9 cellular contexts compared by ENCODE assay signal in the genomic region with DNA sequence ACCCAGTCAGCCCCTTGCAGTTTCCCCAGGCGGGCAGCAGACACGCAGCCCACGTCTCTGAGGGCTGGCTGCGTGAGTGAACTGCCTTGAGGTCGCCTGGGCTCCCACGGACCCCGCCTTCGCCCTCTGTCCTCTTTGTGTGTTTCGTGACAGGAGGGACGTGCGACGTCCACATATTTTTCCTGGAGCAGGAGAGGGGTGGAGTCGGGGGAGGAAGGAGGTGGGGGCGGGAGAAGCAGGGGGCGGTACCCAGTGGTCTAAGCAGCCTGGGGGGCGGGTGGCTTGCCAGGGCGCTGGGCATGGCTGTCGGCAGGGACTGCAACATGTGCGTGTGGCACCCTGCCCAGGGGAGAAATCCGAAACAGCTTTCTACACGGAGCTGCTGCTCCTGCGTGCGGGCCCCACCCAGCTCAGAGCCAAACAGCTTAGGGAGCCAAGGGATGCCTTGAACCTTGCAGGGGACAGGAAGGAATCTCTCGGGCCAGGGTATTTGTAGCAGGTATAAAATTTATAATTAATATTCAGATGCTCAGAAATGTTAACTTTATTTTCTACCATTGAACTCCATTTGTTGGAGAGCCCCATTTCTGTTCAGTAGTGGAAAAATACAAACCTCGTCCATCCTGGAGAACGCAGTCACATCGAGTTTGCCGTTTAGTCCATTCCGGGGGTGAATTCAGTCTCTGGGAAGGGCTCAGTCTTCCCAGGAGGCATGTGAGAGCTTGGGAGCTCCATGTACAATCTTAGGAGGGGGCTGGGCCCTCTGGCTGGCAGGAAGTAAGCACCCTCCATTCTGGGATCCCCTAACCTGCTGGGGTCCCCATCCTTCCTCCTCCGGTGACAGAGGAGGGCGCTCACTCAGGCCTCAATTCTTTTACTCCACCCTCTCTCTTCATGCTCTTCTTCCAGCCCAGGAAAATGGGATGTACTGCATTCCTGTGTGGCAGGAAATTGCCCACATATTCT.
DNase-seq lines count a peak whose midpoint lies in the region; ATAC-seq, FAIRE-seq and TF ChIP-seq lines count a peak whose summit lies in the region.
"Had no signal": no experiment of that assay in that cellular context is flagged by ENCODE, and none has a peak within 500 bp of the region (broad histone marks: within the 10 kb centered on the region; RNA-seq: fewer than 3 reads in every experiment).

No MANE protein-coding gene starts in this region.

- H3K27ac Mint-ChIP-seq in natural killer cell treated with Interleukin-12 subunit alpha and Interleukin-12 subunit beta and Interleukin-15 and Interleukin-18, amount 100 ng/mL, for 72 hours, result no peak overlapping the region

- H4K20me1 ChIP-seq in BLaER1 treated with 17β-estradiol and CSF1 and Interleukin-3, amounts not matched to agents 10 nM and 100 nM, result no peaks in the 10 kb centered on the region

- H3K9me3 ChIP-seq in BLaER1 treated with 17β-estradiol and CSF1 and Interleukin-3, amounts not matched to agents 10 nM and 100 nM (replicated peaks in 1 of 11), result peaks cover 0 to 31% (median 13%) of the 10 kb centered on the region in 11 experiments; a peak in 9 of 22 replicates
- H3K9me3 ChIP-seq: neutrophil had no signal

- peaks cover 49 to 64% (median 59%) of the 10 kb centered on the region in 10 experiments for H3K4me1 ChIP-seq in BLaER1 treated with 17β-estradiol and CSF1 and Interleukin-3, amounts not matched to agents 10 nM and 100 nM

- H3K36me3 ChIP-seq in BLaER1 treated with 17β-estradiol and CSF1 and Interleukin-3, amounts not matched to agents 10 nM and 100 nM, result 0 out of 22 replicates have a peak, but pooled peaks cover 0 to 8% (median 0%) of the 10 kb centered on the region in 11 experiments
- H3K36me3 ChIP-seq: neutrophil had no signal

- peak overlapping the region; percentile 45 to 90 (median 87); a peak in 21 of 22 replicates for H3K27ac ChIP-seq in BLaER1 treated with 17β-estradiol and CSF1 and Interleukin-3, amounts not matched to agents 10 nM and 100 nM
- peak overlapping the region; percentile 35; the same call in 1 of the 2 replicates for H3K27ac ChIP-seq in VCaP
- H3K27ac ChIP-seq: neutrophil had no signal

- ATAC-seq in natural killer cell treated with Interleukin-12 subunit alpha and Interleukin-12 subunit beta and Interleukin-15 and Interleukin-18, amount 100 ng/mL, for 72 hours, result no peak
- no peak for ATAC-seq in HG03045 (IDR thresholded peaks at IDR 0.05; ENCODE audit: unreplicated experiment)

- H3K4me2 ChIP-seq in BLaER1 treated with 17β-estradiol and CSF1 and Interleukin-3, amounts not matched to agents 10 nM and 100 nM, result peak overlapping the region; percentile 83 to 97 (median 95)

- H3K4me3 ChIP-seq in BLaER1 treated with 17β-estradiol and CSF1 and Interleukin-3, amounts not matched to agents 10 nM and 100 nM, result peak overlapping the region; percentile 26 to 64 (median 49)

- H3K36me3 Mint-ChIP-seq in natural killer cell treated with Interleukin-12 subunit alpha and Interleukin-12 subunit beta and Interleukin-15 and Interleukin-18, amount 100 ng/mL, for 72 hours, result no peaks in the 10 kb centered on the region

- TF ChIP-seq CTCF in VCaP (conservative IDR thresholded peaks at IDR 0.05), result no peak

- DNase-seq in HT1080 (ENCODE audit: low read depth) (peak; percentile 28), fibroblast of the conjunctiva (ENCODE audit: low read depth) (peak; percentile 71), RCC 7860 (ENCODE audit: low spot score) (no peak), T-helper 9 cell (no peak)
- no peak for DNase-seq in natural killer cell treated with Interleukin-12 subunit alpha and Interleukin-12 subunit beta and Interleukin-15 and Interleukin-18, amount 100 ng/mL, for 72 hours (ENCODE audit: low spot score)

- no peaks in the 10 kb centered on the region for H3K27me3 ChIP-seq in BLaER1 treated with 17β-estradiol and CSF1 and Interleukin-3, amounts not matched to agents 10 nM and 100 nM

- H3K9me3 Mint-ChIP-seq in natural killer cell treated with Interleukin-12 subunit alpha and Interleukin-12 subunit beta and Interleukin-15 and Interleukin-18, amount 100 ng/mL, for 72 hours, result no peaks in the 10 kb centered on the region

- H3K9ac ChIP-seq in BLaER1 treated with 17β-estradiol and CSF1 and Interleukin-3, amounts not matched to agents 10 nM and 100 nM, result peak overlapping the region; percentile 50 to 84 (median 76); a peak in 21 of 22 replicates

- H3K4me3 Mint-ChIP-seq in natural killer cell treated with Interleukin-12 subunit alpha and Interleukin-12 subunit beta and Interleukin-15 and Interleukin-18, amount 100 ng/mL, for 72 hours, result peak overlapping the region; percentile 1

- H3K4me1 Mint-ChIP-seq in natural killer cell treated with Interleukin-12 subunit alpha and Interleukin-12 subunit beta and Interleukin-15 and Interleukin-18, amount 100 ng/mL, for 72 hours (ENCODE audit: low read depth in 2 of 2), result peaks cover 13 to 19% of the 10 kb centered on the region in 2 donors

- peaks cover 28 to 31% of the 10 kb centered on the region in 2 donors for H3K27me3 Mint-ChIP-seq in natural killer cell treated with Interleukin-12 subunit alpha and Interleukin-12 subunit beta and Interleukin-15 and Interleukin-18, amount 100 ng/mL, for 72 hours

- FAIRE-seq in RCC 7860 (lab: Jason Lieb, UNC), result no peak

Comparison
In these comparisons a context has a peak if more than half of its experiments do, and no peak if none do; other contexts are left out.
1. DNase-seq: peak in HT1080 (single experiment) and fibroblast of the conjunctiva (single experiment); none in natural killer cell treated with Interleukin-12 subunit alpha and Interleukin-12 subunit beta and Interleukin-15 and Interleukin-18, amount 100 ng/mL, for 72 hours (single experiment), RCC 7860 (single experiment) and T-helper 9 cell (single experiment).